ENCODE assay signal across 13 cellular contexts in the genomic region with DNA sequence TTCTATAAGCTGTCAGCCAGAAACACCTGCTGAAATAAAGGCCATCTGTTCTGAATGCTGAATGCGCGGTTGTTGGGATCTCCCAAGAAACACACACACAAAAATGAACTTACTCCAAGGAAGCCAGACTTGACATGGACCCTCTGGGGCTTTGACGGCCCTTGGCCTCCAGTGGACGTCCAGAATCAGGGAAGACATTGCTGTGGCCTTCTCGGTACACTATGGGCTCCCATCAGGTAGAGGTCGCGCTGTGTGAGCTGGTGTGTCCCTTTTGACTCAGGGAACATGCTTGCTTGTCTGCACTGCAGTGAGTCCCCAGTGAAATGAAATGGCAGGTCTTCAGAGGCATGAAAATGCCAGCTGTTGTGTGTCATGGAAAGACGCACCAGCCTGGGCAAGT. TPM values are rescaled to one million over a fixed set of nuclear protein-coding genes. Genes with fewer than 3 reads are reported as not detected.
A peak's percentile ranks its signal among the peaks of the same experiment; 100 is the strongest.
DNase-seq lines count a peak whose midpoint lies in the region; ATAC-seq and TF ChIP-seq lines count a peak whose summit lies in the region.
"Had no signal": no experiment of that assay in that cellular context is flagged by ENCODE, and none has a peak within 500 bp of the region (broad histone marks: within the 10 kb centered on the region; RNA-seq: fewer than 3 reads in every experiment).

No MANE protein-coding gene starts in this region.

- no peak for ATAC-seq in HG02938 (IDR thresholded peaks at IDR 0.05; ENCODE audit: unreplicated experiment)

- no peaks in the 10 kb centered on the region for H3K9me3 Mint-ChIP-seq in progenitor cell of endocrine pancreas (ENCODE audit: low read depth)
- H3K9me3 Mint-ChIP-seq: CD4-positive, alpha-beta T cell; HFFc6 had no signal

- TF ChIP-seq CTCF in progenitor cell of endocrine pancreas (IDR thresholded peaks at IDR 0.05; ENCODE audit: unreplicated experiment), result no peak

- H3K4me3 Mint-ChIP-seq in progenitor cell of endocrine pancreas (ENCODE audit: low read depth), result no peak overlapping the region
- H3K4me3 Mint-ChIP-seq: CD4-positive, alpha-beta T cell; HFFc6 had no signal

- H3K27ac Mint-ChIP-seq in progenitor cell of endocrine pancreas, result peak overlapping the region; percentile 18
- H3K27ac Mint-ChIP-seq: CD4-positive, alpha-beta T cell; HFFc6 had no signal

- H3K36me3 Mint-ChIP-seq in progenitor cell of endocrine pancreas (ENCODE audit: insufficient read depth), result no peaks in the 10 kb centered on the region

- DNase-seq in DMS 273 (lab: John Stamatoyannopoulos, UW; ENCODE audit: unreplicated experiment) (peak; percentile 82), NCI-H1694 (lab: John Stamatoyannopoulos, UW) (peak; percentile 74), cerebellar cortex (ENCODE audit: low spot score) (peak; percentile 20), progenitor cell of endocrine pancreas (ENCODE audit: low spot score, unreplicated experiment) (no peak), NOMO-1 treated with dmso at 0.1 percent for 144 hours (lab: John Stamatoyannopoulos, UW; ENCODE audit: unreplicated experiment) (no peak), NCI-H1436 treated with DMSO at 0.1 percent for 48 hours (lab: John Stamatoyannopoulos, UW) (no peak)
- DNase-seq: ACHN; CD4-positive, alpha-beta T cell; DND-41; GF-D8; HCEC 1CT; HFFc6 had no signal

- H3K4me1 Mint-ChIP-seq in progenitor cell of endocrine pancreas (ENCODE audit: low read depth), result no peaks in the 10 kb centered on the region

- no peaks in the 10 kb centered on the region for H3K27me3 Mint-ChIP-seq in progenitor cell of endocrine pancreas
- H3K27me3 Mint-ChIP-seq: CD4-positive, alpha-beta T cell had no signal

RNA-seq across cellular contexts. Expression of gene RWDD4, which starts 30.8 kb away (rescaled TPM):
- 19.6 and 19.7 TPM in 2 replicates for total RNA-seq in progenitor cell of endocrine pancreas

RNA-seq across cellular contexts. Expression of gene TRAPPC11, which starts 30.9 kb away (rescaled TPM):
- 54.3 and 56.1 TPM in 2 replicates for total RNA-seq in progenitor cell of endocrine pancreas

Comparison
In these comparisons a context has a peak if more than half of its experiments do, and no peak if none do; other contexts are left out.
1. DNase-seq: peak in DMS 273 (single experiment), NCI-H1694 (single experiment) and cerebellar cortex (single experiment); none in progenitor cell of endocrine pancreas (single experiment), NOMO-1 treated with dmso at 0.1 percent for 144 hours (single experiment) and NCI-H1436 treated with DMSO at 0.1 percent for 48 hours (single experiment).